Comparison of ENCODE assay signal across 8 cellular contexts in genomic region chr4:140721088-140721421, GRCh38. TPM values are rescaled to one million over a fixed set of nuclear protein-coding genes. Genes with fewer than 3 reads are reported as not detected.
A peak's percentile ranks its signal among the peaks of the same experiment; 100 is the strongest.
DNase-seq lines count a peak whose midpoint lies in the region; ATAC-seq, FAIRE-seq and TF ChIP-seq lines count a peak whose summit lies in the region.

No MANE protein-coding gene starts in this region.

- H3K14ac ChIP-seq in H9 (ENCODE audit: insufficient read depth, low read length) = no peak overlapping the region

- no peaks in the 10 kb centered on the region for H3K9me3 Mint-ChIP-seq in activated T-cell treated with anti-CD3 and anti-CD28 coated beads, Interleukin-2, amount 50 U/mL, for 4 hours
- no peaks in the 10 kb centered on the region for H3K9me3 Mint-ChIP-seq in type B pancreatic cell
- no peaks in the 10 kb centered on the region for H3K9me3 Mint-ChIP-seq in H9

- TF ChIP-seq EP300 in GM12878 (IDR thresholded peaks at IDR 0.05; ENCODE audit: borderline replicate concordance in 1 of 2, control insufficient read depth in 1 of 2, low read depth in 2 of 2, low read length in 2 of 2) = no peak

- H4K20me1 ChIP-seq in GM12878 (ENCODE audit: control insufficient read depth, insufficient read depth) (no peaks in the 10 kb centered on the region), H9 (ENCODE audit: control insufficient read depth, insufficient read depth, insufficient read length) (no peaks in the 10 kb centered on the region)

- H3K9ac ChIP-seq in GM12878 (ENCODE audit: control insufficient read depth, insufficient read depth, low read length) (peak overlapping the region; percentile 70), H9 (ENCODE audit: extremely low read depth, insufficient read length, low read length) (no peak overlapping the region)

- H3K23ac ChIP-seq in H9 (ENCODE audit: insufficient read length, low read depth, low read length) = no peak overlapping the region

- no peak overlapping the region for H4K91ac ChIP-seq in H9 (ENCODE audit: insufficient read length, low read depth, low read length)

- no peaks in the 10 kb centered on the region for H3K9me3 ChIP-seq in GM12878 (replicated peaks; ENCODE audit: control insufficient read depth, insufficient read depth, low read length)
- no peaks in the 10 kb centered on the region for H3K9me3 ChIP-seq in H9 (ENCODE audit: control insufficient read depth, low read depth, low read length)

- DNase-seq in activated T-cell treated with anti-CD3 and anti-CD28 coated beads, Interleukin-2, amount 50 U/mL, for 4 hours = no peak
- no peak for DNase-seq in activated T-cell treated with anti-CD3 and anti-CD28 coated beads, Interleukin-2, amount 50 U/mL, for 1 hour
- DNase-seq in GM12878 (ENCODE audit: low read depth, low spot score) = no peak
- DNase-seq in type B pancreatic cell (ENCODE audit: extremely low spot score, unreplicated experiment) = no peak
- no peak for DNase-seq in H9
- DNase-seq in 8988T = no peak
- no peak for DNase-seq in GM10248 (ENCODE audit: extremely low spot score)

- no peak overlapping the region for H2BK120ac ChIP-seq in H9 (ENCODE audit: low read depth, low read length, poor library complexity, severe bottlenecking)

- ATAC-seq in activated T-cell treated with anti-CD3 and anti-CD28 coated beads, Interleukin-2, amount 50 U/mL, for 4 hours = no peak
- ATAC-seq in HG03159 (IDR thresholded peaks at IDR 0.05; ENCODE audit: unreplicated experiment) (peak; percentile 70), GM12878 (peak; percentile 79)

- H3K56ac ChIP-seq in H9 (ENCODE audit: insufficient read length, low read depth, low read length) = no peak overlapping the region

- intact Hi-C loops in GM12878 (cut with micrococcal nuclease; ENCODE audit: unreplicated experiment) = no loop called here

- H3K27me3 ChIP-seq in GM12878 (replicated peaks in 1 of 2; ENCODE audit: control insufficient read depth in 2 of 2, insufficient read depth in 2 of 2, low read length in 1 of 2) = no peaks in the 10 kb centered on the region
- H3K27me3 ChIP-seq in H9 (ENCODE audit: insufficient read depth, low read length) = no peaks in the 10 kb centered on the region

- H3K4me3 ChIP-seq in GM12878 = peak overlapping the region; percentile 64

- no peak for TF ChIP-seq RAD21 in GM12878 (IDR thresholded peaks at IDR 0.05; ENCODE audit: insufficient read depth, low read depth, low read length)

- H3K4ac ChIP-seq in H9 (ENCODE audit: low read depth, low read length) = no peak overlapping the region

- no peak for TF ChIP-seq CTCF in GM12878 (IDR thresholded peaks at IDR 0.05 in 2 of 3, conservative IDR thresholded peaks at IDR 0.05 in 1 of 3; ENCODE audit: control insufficient read depth in 2 of 3, extremely low read depth in 1 of 3, insufficient read depth in 1 of 3, low read depth in 3 of 3, low read length in 3 of 3)
- TF ChIP-seq CTCF in type B pancreatic cell (conservative IDR thresholded peaks at IDR 0.05) = no peak
- TF ChIP-seq CTCF in H9 (conservative IDR thresholded peaks at IDR 0.05) = no peak
- no peak for TF ChIP-seq CTCF in GM10248 (IDR thresholded peaks at IDR 0.05; ENCODE audit: control extremely low read depth, extremely low read depth, low read depth, missing control alignments)

- H3K4me3 Mint-ChIP-seq in activated T-cell treated with anti-CD3 and anti-CD28 coated beads, Interleukin-2, amount 50 U/mL, for 4 hours = peak overlapping the region; percentile 24
- H3K4me3 Mint-ChIP-seq in type B pancreatic cell = peak overlapping the region; percentile 14
- H3K4me3 Mint-ChIP-seq in H9 = no peak overlapping the region

- H3K18ac ChIP-seq in H9 (ENCODE audit: insufficient read length, low read depth, low read length) = no peak overlapping the region

- H4K5ac ChIP-seq in H9 (ENCODE audit: insufficient read length, low read depth, low read length) = no peak overlapping the region

- H3T11ph ChIP-seq in H9 (ENCODE audit: low read length) = no peak overlapping the region

- FAIRE-seq in GM12878 (lab: Jason Lieb, UNC) = no peak

- H3K36me3 ChIP-seq in GM12878 (ENCODE audit: control insufficient read depth in 2 of 2, insufficient read depth in 2 of 2, low read length in 1 of 2) = no peaks in the 10 kb centered on the region

- TF ChIP-seq POLR2A in GM12878 (IDR thresholded peaks at IDR 0.05; ENCODE audit: low read depth, low read length) = no peak

- H2AFZ ChIP-seq in GM12878 (ENCODE audit: control insufficient read depth, low read depth, low read length) (peak overlapping the region; percentile 96), H9 (ENCODE audit: low read length) (no peak overlapping the region)

- H3K4me1 Mint-ChIP-seq in activated T-cell treated with anti-CD3 and anti-CD28 coated beads, Interleukin-2, amount 50 U/mL, for 4 hours (ENCODE audit: low read depth) = peaks cover 23% of the 10 kb centered on the region
- H3K4me1 Mint-ChIP-seq in type B pancreatic cell (ENCODE audit: unreplicated experiment) (peaks cover 50% of the 10 kb centered on the region), H9 (0 out of 4 replicates have a peak, but pooled peaks cover 2 to 4% of the 10 kb centered on the region in 2 experiments)

- no peak overlapping the region for H2BK5ac ChIP-seq in H9 (ENCODE audit: insufficient read length, low read length)

- H3K23me2 ChIP-seq in H9 (ENCODE audit: insufficient read length, low read depth, low read length, poor library complexity, severe bottlenecking) = no peaks in the 10 kb centered on the region

- no peak overlapping the region for H4K8ac ChIP-seq in H9 (replicated peaks; ENCODE audit: insufficient read length, low read depth, low read length)

- peak overlapping the region; percentile 51 for H3K27ac Mint-ChIP-seq in type B pancreatic cell
- no peak overlapping the region for H3K27ac Mint-ChIP-seq in H9

- H2AK5ac ChIP-seq in H9 (ENCODE audit: insufficient read length, low read length) = no peak overlapping the region

- CTCF ChIA-PET in GM12878 (lab: Yijun Ruan, JAX) = interaction anchor here (0.9 to 2.4 kb wide), 2 partner anchors 21 to 130 kb away, joined by 3 to 8 read pairs; no protein-coding TSS in a partner anchor
- CTCF ChIA-PET in GM10248 (lab: Yijun Ruan, JAX) = interaction anchor here (1.1 to 5.8 kb wide), 6 partner anchors 10 to 163 kb away, joined by 4 to 33 read pairs (median 4); no protein-coding TSS in a partner anchor

- no TSS peak for BruUV-seq in GM12878 (replicated peaks; lab: Mats Ljungman, UMichigan)

- H3K27ac ChIP-seq in GM12878 (ENCODE audit: control insufficient read depth, insufficient read depth) = peak overlapping the region; percentile 89
- no peak overlapping the region for H3K27ac ChIP-seq in H9 (ENCODE audit: insufficient read length, low read depth, low read length)

- RAD21 ChIA-PET in GM12878 (lab: Charles Lee; ENCODE audit: unreplicated experiment) = interaction anchor here (0.7 to 1.9 kb wide), 2 partner anchors 9 to 924 kb away, joined by 3 to 5 read pairs; no protein-coding TSS in a partner anchor

- in situ Hi-C loops in GM12878 (cut with MboI) = no loop called here

- no peak overlapping the region for H2BK20ac ChIP-seq in H9 (ENCODE audit: low read depth, low read length, poor library complexity, severe bottlenecking)

- SMC1A ChIA-PET in GM12878 (lab: Charles Lee; ENCODE audit: uncharacterized antibody, unreplicated experiment) = interaction anchor here (0.8 to 1.2 kb wide), 3 partner anchors 12 to 86 kb away, joined by 3 to 4 read pairs (median 3); no protein-coding TSS in a partner anchor

- no peaks in the 10 kb centered on the region for H3K36me3 Mint-ChIP-seq in activated T-cell treated with anti-CD3 and anti-CD28 coated beads, Interleukin-2, amount 50 U/mL, for 4 hours (ENCODE audit: insufficient read depth)
- H3K36me3 Mint-ChIP-seq in type B pancreatic cell (peaks cover 9% of the 10 kb centered on the region), H9 (ENCODE audit: insufficient read depth in 1 of 3, low read depth in 3 of 3) (no peaks in the 10 kb centered on the region)

- H3K4me1 ChIP-seq in GM12878 (ENCODE audit: control insufficient read depth, insufficient read depth, low read length) (peaks cover 28% of the 10 kb centered on the region), H9 (ENCODE audit: insufficient read depth, low read length) (no peaks in the 10 kb centered on the region)

- no peak overlapping the region for H2BK15ac ChIP-seq in H9 (ENCODE audit: low read depth, low read length)

- H3K79me1 ChIP-seq in H9 (ENCODE audit: insufficient read depth, low read depth, low read length, poor library complexity, severe bottlenecking) = no peaks in the 10 kb centered on the region

- H3K79me2 ChIP-seq in GM12878 (ENCODE audit: control insufficient read depth, insufficient read depth, low read length) (no peaks in the 10 kb centered on the region; the same call in 1 of the 2 replicates), H9 (ENCODE audit: insufficient read depth, low read length) (no peaks in the 10 kb centered on the region)

- H2BK12ac ChIP-seq in H9 (ENCODE audit: insufficient read length, low read depth, low read length) = no peak overlapping the region

- POLR2A ChIA-PET in GM12878 (lab: Charles Lee) = no interaction called here
- POLR2A ChIA-PET in GM10248 (lab: Yijun Ruan, JAX) = no interaction called here

- no peaks in the 10 kb centered on the region for H3K27me3 Mint-ChIP-seq in activated T-cell treated with anti-CD3 and anti-CD28 coated beads, Interleukin-2, amount 50 U/mL, for 4 hours (ENCODE audit: low read depth)
- H3K27me3 Mint-ChIP-seq in type B pancreatic cell (no peaks in the 10 kb centered on the region), H9 (ENCODE audit: low read depth) (no peaks in the 10 kb centered on the region; the same call in 1 of the 2 replicates)

- 3% methylated on average over 3 of the region's 3 CpGs for WGBS in GM12878 (ENCODE audit: insufficient coverage, insufficient replicate concordance, low lambda C conversion rate, missing lambda C conversion rate)
- WGBS in H9 (ENCODE audit: extremely low coverage, insufficient read length, low lambda C conversion rate) = no CpG with 5 or more reads among the region's 3 CpGs

- H3K4me2 ChIP-seq in GM12878 (ENCODE audit: control insufficient read depth, insufficient read depth) (peak overlapping the region; percentile 91), H9 (ENCODE audit: insufficient read depth, insufficient read length, low read length) (no peak overlapping the region)

RNA-seq across cellular contexts. Expression of gene TBC1D9, which starts 35.1 kb away (rescaled TPM):
- under 1 TPM; 0.18 to 0.27 (median 0.18) TPM for total RNA-seq in activated T-cell treated with anti-CD3 and anti-CD28 coated beads, Interleukin-2, amount 50 U/mL, for 4 hours
- 35.8 and 45.4 TPM in 2 replicates for total RNA-seq in GM12878 (2013; cell fraction: nucleolus; rRNA removed)
- total RNA-seq in GM12878 (2014; rRNA removed) (11.5 and 14.1 TPM in 2 replicates), GM12878 (2014; rRNA removed; fragmentation: Illumina TruSeq; extraction: Trizol) (10.5 and 10.9 TPM in 2 replicates), GM12878 (2021) (12.9 and 14.9 TPM in 2 replicates), type B pancreatic cell (ENCODE audit: low replicate concordance) (29.1 and 34.1 TPM in 2 replicates), H9 (2021) (0.63 and 0.86 TPM in 2 replicates)
- 2.3 TPM for polyA plus RNA-seq in GM12878 (2011; ENCODE audit: low read depth)
- polyA plus RNA-seq in GM12878 (2011; rRNA removed) (2.8 and 3.4 TPM in 2 replicates), GM12878 (2014; fragmentation: Illumina TruSeq; extraction: Trizol) (11.4 and 11.8 TPM in 2 replicates), GM12878 (2014; fragmentation: Nextera tagmentation; extraction: Ambion mirVana) (1 to 10 TPM in 1 of 2 experiments, under 1 TPM in 1; 0.87 to 1.4 TPM), GM12878 (2014; rRNA removed) (8.2 and 9.8 TPM in 2 replicates), GM12878 (2016; fragmentation: Nextera tagmentation; extraction: Ambion mirVana) (1 to 10 TPM; 3.4 to 4.5 TPM)
- 1.9 TPM in 2 replicates for polyA plus RNA-seq in GM12878 (2011; cell fraction: cytosol; rRNA removed)
- 1.6 and 2.8 TPM in 2 replicates for polyA plus RNA-seq in GM12878 (2011; cell fraction: nucleus; rRNA removed)
- 3.2 TPM in 2 replicates for polyA plus RNA-seq in GM12878 (2012)
- polyA minus RNA-seq in GM12878 (2011; rRNA and poly(A)+ RNA removed) = 6.4 and 10.8 TPM in 2 replicates
- 1.7 and 2.8 TPM in 2 replicates for polyA minus RNA-seq in GM12878 (2011; cell fraction: cytosol; rRNA and poly(A)+ RNA removed)
- polyA minus RNA-seq in GM12878 (2011; cell fraction: nucleus; rRNA and poly(A)+ RNA removed) = 4.1 and 8.8 TPM in 2 replicates

Comparison
In these comparisons a context has a peak if more than half of its experiments do, and no peak if none do; other contexts are left out.
1. ATAC-seq: peak in HG03159 (single experiment) and GM12878 (single experiment); none in activated T-cell treated with anti-CD3 and anti-CD28 coated beads, Interleukin-2, amount 50 U/mL, for 4 hours (0 of 2).
2. H3K4me3 Mint-ChIP-seq: peak in activated T-cell treated with anti-CD3 and anti-CD28 coated beads, Interleukin-2, amount 50 U/mL, for 4 hours (single experiment) and type B pancreatic cell (single experiment); none in H9 (0 of 2).